Comparison of ENCODE assay signal across 17 cellular contexts in genomic region chr6:157242791-157243190, GRCh38.
DNase-seq lines count a peak whose midpoint lies in the region; FAIRE-seq and TF ChIP-seq lines count a peak whose summit lies in the region.
"Had no signal": no experiment of that assay in that cellular context is flagged by ENCODE, and none has a peak within 500 bp of the region (broad histone marks: within the 10 kb centered on the region; RNA-seq: fewer than 3 reads in every experiment).

No MANE protein-coding gene starts in this region.

- POLR2A ChIA-PET in A673 (lab: Charles Lee; ENCODE audit: low non-redundant PET) = no interaction called here

- H3K9me3 ChIP-seq in esophagus (ENCODE audit: control insufficient read depth in 2 of 2, insufficient read depth in 1 of 2, low read depth in 1 of 2, low read length in 1 of 2) = no peaks in the 10 kb centered on the region
- peaks cover 0 to 6% (median under 1%) of the 10 kb centered on the region in 8 donors for H3K9me3 ChIP-seq in spleen
- H3K9me3 ChIP-seq in A673 (ENCODE audit: low read depth, low read length, poor library complexity, severe bottlenecking) = no peaks in the 10 kb centered on the region
- H3K9me3 ChIP-seq: BE2C, HAP-1 had no signal

- 93 to 98% methylated on average over 6 of the region's 6 CpGs for WGBS in esophagus, 2 donors
- 87 to 95% (median 91%) methylated on average over 6 of the region's 6 CpGs for WGBS in spleen, 5 donors

- H3K4me3 ChIP-seq in esophagus (ENCODE audit: low read depth in 1 of 2, low read length in 2 of 2) (no peak overlapping the region), spleen (no peak overlapping the region), A673 (ENCODE audit: low read depth, low read length, poor library complexity, severe bottlenecking) (no peak overlapping the region), H7 (ENCODE audit: insufficient read depth, low read depth, low read length) (no peak overlapping the region)
- H3K4me3 ChIP-seq: HAP-1 had no signal

- TF ChIP-seq POLR2A in spleen (IDR thresholded peaks at IDR 0.05) = no peak

- H3K36me3 ChIP-seq in esophagus (ENCODE audit: control insufficient read depth in 2 of 2, insufficient read depth in 2 of 2, low read length in 1 of 2) (no peaks in the 10 kb centered on the region), spleen (no peaks in the 10 kb centered on the region), A673 (ENCODE audit: insufficient read depth, low read length, poor library complexity, severe bottlenecking) (no peaks in the 10 kb centered on the region), H7 (replicated peaks; ENCODE audit: control insufficient read depth, insufficient read depth, low read length) (no peaks in the 10 kb centered on the region)
- H3K36me3 ChIP-seq: BE2C, HAP-1 had no signal

- H3K27me3 ChIP-seq in esophagus (ENCODE audit: control insufficient read depth in 1 of 2, insufficient read depth in 2 of 2, low read length in 2 of 2) (no peaks in the 10 kb centered on the region), spleen (replicated peaks in 1 of 7) (peaks cover 0 to 25% (median 0%) of the 10 kb centered on the region in 7 donors), A673 (replicated peaks; ENCODE audit: insufficient read depth, low read depth, low read length, poor library complexity) (no peaks in the 10 kb centered on the region), H7 (ENCODE audit: control insufficient read depth, insufficient read depth, low read length) (peaks cover under 1% of the 10 kb centered on the region; the same call in 1 of the 2 replicates)
- H3K27me3 ChIP-seq: BE2C had no signal

- no TSS peak for BruUV-seq in A673 (replicated peaks; lab: Mats Ljungman, UMichigan)

- intact Hi-C loops in spleen (cut with DNase I; ENCODE audit: low total_unique reads) (no loop called here), A673 (cut with micrococcal nuclease; ENCODE audit: unreplicated experiment) (no loop called here)

- H3K27ac ChIP-seq in esophagus (ENCODE audit: low read depth in 2 of 2, low read length in 1 of 2) (peak overlapping the region; percentile 83 to 94), spleen (peak overlapping the region in 1 of 8 donors; percentile 17), A673 (ENCODE audit: low read depth, low read length, poor library complexity, severe bottlenecking) (no peak overlapping the region)

- CTCF ChIA-PET in A673 (lab: Charles Lee) = no interaction called here

- no peak for FAIRE-seq in RCC 7860 (lab: Jason Lieb, UNC)
- FAIRE-seq: G401.6, GM12891 had no signal

- TF ChIP-seq CTCF in spleen (IDR thresholded peaks at IDR 0.05 in 8 of 11, conservative IDR thresholded peaks at IDR 0.05 in 3 of 11) (no peak), A673 (conservative IDR thresholded peaks at IDR 0.05; ENCODE audit: low read depth, low read length) (no peak)

- DNase-seq in NCI-H2029 (lab: John Stamatoyannopoulos, UW) = peak; percentile 65
- peak; percentile 35 for DNase-seq in NCI-H774 (lab: John Stamatoyannopoulos, UW)
- DNase-seq in spleen = peak; percentile 38
- no peak for DNase-seq in RCC 7860 (ENCODE audit: low spot score)
- DNase-seq in A673 (ENCODE audit: low spot score) = no peak
- DNase-seq in H7 = no peak
- DNase-seq: BE2C; CD4-positive, alpha-beta memory T cell; DMS79; IMR-90; MV-4-11; NCI-H1436 treated with DMSO at 0.1 percent for 48 hours; NCI-H2171 had no signal

- H3K4me1 ChIP-seq in esophagus (ENCODE audit: control insufficient read depth in 2 of 2, insufficient read depth in 2 of 2, low read length in 1 of 2) = peaks cover 5 to 16% of the 10 kb centered on the region in 2 donors
- H3K4me1 ChIP-seq in spleen = peaks cover 0 to 12% (median 8%) of the 10 kb centered on the region in 6 donors
- H3K4me1 ChIP-seq in A673 (ENCODE audit: insufficient read depth, low read length, poor library complexity, severe bottlenecking) = peaks cover 22% of the 10 kb centered on the region
- H3K4me1 ChIP-seq: BE2C had no signal

Comparison
In these comparisons a context has a peak if more than half of its experiments do, and no peak if none do; other contexts are left out.
1. DNase-seq: peak in NCI-H2029 (single experiment), NCI-H774 (single experiment) and spleen (single experiment); none in RCC 7860 (single experiment), A673 (single experiment) and H7 (single experiment).